Comparison of ENCODE assay signal across 10 cellular contexts in the genomic region with DNA sequence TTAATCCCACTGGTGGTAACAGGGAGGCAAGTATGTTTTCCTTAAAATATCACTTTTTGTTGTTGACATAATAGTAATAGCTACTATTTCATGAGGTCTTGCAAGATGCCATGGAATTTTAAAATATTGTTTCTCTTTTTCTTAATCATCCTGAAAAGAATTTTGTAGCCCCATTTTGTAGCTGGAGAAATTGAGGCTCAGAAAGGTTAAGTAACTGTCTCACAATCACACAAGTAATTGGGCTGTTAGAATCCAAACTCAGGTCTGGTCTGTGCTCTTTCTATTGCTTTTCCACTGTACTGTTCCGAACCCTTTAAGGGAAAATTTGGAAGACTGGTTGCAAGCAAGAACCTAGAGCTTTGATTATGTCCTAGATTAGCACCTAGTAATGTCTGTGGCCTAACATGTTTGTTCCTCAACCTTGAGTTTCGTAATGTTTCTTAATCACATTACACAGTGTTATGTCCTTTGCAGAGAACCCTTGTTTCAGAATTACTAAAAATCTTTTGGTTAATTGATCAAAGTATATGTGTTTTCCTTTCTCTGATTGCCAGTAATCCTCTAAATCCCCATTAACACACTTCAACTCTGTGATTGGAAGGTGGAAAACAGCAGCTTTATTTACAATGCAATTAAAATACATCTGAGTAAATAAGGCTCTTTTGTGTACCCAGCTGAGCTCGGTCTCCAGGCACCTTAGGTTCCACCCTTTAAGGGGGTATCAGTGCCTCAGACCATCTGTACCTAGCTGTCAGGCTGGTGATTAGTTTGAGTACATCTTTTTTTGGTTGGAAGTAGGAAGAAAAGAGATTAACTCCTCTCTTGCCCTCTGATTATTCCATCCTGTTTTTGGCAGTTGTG. TPM values are rescaled to one million over a fixed set of nuclear protein-coding genes. Genes with fewer than 3 reads are reported as not detected.
DNase-seq lines count a peak whose midpoint lies in the region; ATAC-seq and TF ChIP-seq lines count a peak whose summit lies in the region.
"Had no signal": no experiment of that assay in that cellular context is flagged by ENCODE, and none has a peak within 500 bp of the region (broad histone marks: within the 10 kb centered on the region; RNA-seq: fewer than 3 reads in every experiment).

No MANE protein-coding gene starts in this region.

- peak overlapping the region; percentile 61 for H3K27ac ChIP-seq in GM23248
- H3K27ac ChIP-seq in adrenal gland, result peak overlapping the region in 4 of 5 donors; percentile 50 to 78 (median 62)
- H3K27ac ChIP-seq in neural progenitor cell, result peak overlapping the region; percentile 71

- H3K4me1 Mint-ChIP-seq in neural progenitor cell, result peaks cover 4% of the 10 kb centered on the region

- peaks cover 81% of the 10 kb centered on the region for H3K79me2 ChIP-seq in GM23248 (ENCODE audit: insufficient read depth)
- peaks cover 15% of the 10 kb centered on the region for H3K79me2 ChIP-seq in neural progenitor cell (ENCODE audit: low read depth)

- no peaks in the 10 kb centered on the region for H3K9me3 ChIP-seq in GM23248 (ENCODE audit: low read depth)
- no peaks in the 10 kb centered on the region for H3K9me3 ChIP-seq in adrenal gland (replicated peaks in 1 of 3)
- H3K9me3 ChIP-seq in neural progenitor cell (ENCODE audit: low read depth), result no peaks in the 10 kb centered on the region

- peak in 1 of 2 donors; percentile 10 for TF ChIP-seq POLR2A in adrenal gland (IDR thresholded peaks at IDR 0.05)

- in situ Hi-C loops in GM23248 (cut with MboI), result no loop called here

- H3K4me3 ChIP-seq in GM23248, result peak overlapping the region; percentile 45; the same call in 1 of the 2 replicates
- H3K4me3 ChIP-seq in adrenal gland, result no peak overlapping the region
- no peak overlapping the region for H3K4me3 ChIP-seq in neural progenitor cell

- ATAC-seq in HG03354 (IDR thresholded peaks at IDR 0.05; ENCODE audit: poor library complexity, severe bottlenecking, unreplicated experiment), result no peak
- ATAC-seq: effector memory CD8-positive, alpha-beta T cell had no signal

- TF ChIP-seq CTCF in adrenal gland (IDR thresholded peaks at IDR 0.05) (no peak), neural progenitor cell (IDR thresholded peaks at IDR 0.05) (no peak)

- no peaks in the 10 kb centered on the region for H3K9me2 ChIP-seq in GM23248 (ENCODE audit: insufficient read depth)

- H3K36me3 ChIP-seq in GM23248 (ENCODE audit: low read depth), result peaks cover 50% of the 10 kb centered on the region
- H3K36me3 ChIP-seq in adrenal gland (replicated peaks in 1 of 2), result peaks cover 0 to 44% of the 10 kb centered on the region in 2 donors
- H3K36me3 ChIP-seq in neural progenitor cell, result peaks cover 18% of the 10 kb centered on the region

- H2AFZ ChIP-seq in GM23248 (peak overlapping the region; percentile 52), neural progenitor cell (replicated peaks) (no peak overlapping the region)

- DNase-seq in GM23248 (peak; percentile 44), NCI-H146 (lab: John Stamatoyannopoulos, UW) (peak; percentile 93), adrenal gland (no peak), neural progenitor cell (ENCODE audit: low spot score) (no peak), occipital lobe (lab: John Stamatoyannopoulos, UW) (no peak), GDM1 (lab: John Stamatoyannopoulos, UW) (no peak)
- DNase-seq in stimulated activated naive CD4-positive, alpha-beta T cell treated with Interleukin-2 at 50 U/mL for 16 hours (lab: John Stamatoyannopoulos, UW), result no peak
- DNase-seq: activated CD4-positive, CD25-positive, alpha-beta regulatory T cell treated with anti-CD3 and anti-CD28 coated beads, Interleukin-2, amount 50 U/mL, for 72 hours; effector memory CD8-positive, alpha-beta T cell had no signal

- H3K4me3 Mint-ChIP-seq in neural progenitor cell, result no peak overlapping the region
- H3K4me3 Mint-ChIP-seq: effector memory CD8-positive, alpha-beta T cell had no signal

- H3K4me2 ChIP-seq in GM23248 (ENCODE audit: unreplicated experiment), result peak overlapping the region; percentile 62
- peak overlapping the region; percentile 39 for H3K4me2 ChIP-seq in neural progenitor cell

- H3K27me3 Mint-ChIP-seq in neural progenitor cell (ENCODE audit: insufficient read depth, low read depth), result no peaks in the 10 kb centered on the region
- H3K27me3 Mint-ChIP-seq: effector memory CD8-positive, alpha-beta T cell had no signal

- 77 to 78% methylated on average over 3 of the region's 3 CpGs for WGBS in GM23248 (ENCODE audit: low coverage in 1 of 2, low lambda C conversion rate in 2 of 2, missing lambda C conversion rate in 2 of 2), 2 experiments
- WGBS in adrenal gland, 4 donors, result 49 to 66% (median 58%) methylated on average over 3 of the region's 3 CpGs

- no peak overlapping the region for H3K27ac Mint-ChIP-seq in neural progenitor cell
- H3K27ac Mint-ChIP-seq: effector memory CD8-positive, alpha-beta T cell had no signal

- H4K20me1 ChIP-seq in GM23248 (ENCODE audit: insufficient read depth) (no peaks in the 10 kb centered on the region), neural progenitor cell (ENCODE audit: low read depth) (peaks cover 18% of the 10 kb centered on the region)

- H3K27me3 ChIP-seq in GM23248 (replicated peaks; ENCODE audit: insufficient read depth) (no peaks in the 10 kb centered on the region), adrenal gland (no peaks in the 10 kb centered on the region), neural progenitor cell (no peaks in the 10 kb centered on the region)

- no peaks in the 10 kb centered on the region for H3K9me3 Mint-ChIP-seq in neural progenitor cell
- H3K9me3 Mint-ChIP-seq: effector memory CD8-positive, alpha-beta T cell had no signal

- peaks cover 19% of the 10 kb centered on the region for H3K4me1 ChIP-seq in GM23248 (ENCODE audit: insufficient read depth)
- peaks cover 21 to 57% of the 10 kb centered on the region in 2 donors for H3K4me1 ChIP-seq in adrenal gland (replicated peaks in 1 of 2)
- peaks cover 15% of the 10 kb centered on the region for H3K4me1 ChIP-seq in neural progenitor cell

- H3K9ac ChIP-seq in GM23248 (peak overlapping the region; percentile 48), neural progenitor cell (no peak overlapping the region)

- H3F3A ChIP-seq in GM23248 (ENCODE audit: insufficient read depth), result peaks cover 27% of the 10 kb centered on the region
- H3F3A ChIP-seq in neural progenitor cell (ENCODE audit: low read depth), result peaks cover 17% of the 10 kb centered on the region

- H3K36me3 Mint-ChIP-seq in neural progenitor cell, result peaks cover 20% of the 10 kb centered on the region

- intact Hi-C loops in adrenal gland (cut with DNase I), result loop anchor here in 1 of 2 donors (5.0 kb wide), 1 partner anchor 79 kb away; no protein-coding TSS in a partner anchor

RNA-seq across cellular contexts. Expression of a gene that starts 10.4 kb away (rescaled TPM):
- total RNA-seq in GM23248 (2014; rRNA removed; shearing (Covaris generic)), result 41.8 and 42.0 TPM in 2 replicates
- polyA plus RNA-seq in GM23248 (2016; fragmentation: Nextera tagmentation; extraction: Ambion mirVana) (44.6 and 46.9 TPM in 2 replicates), adrenal gland (10 to 100 TPM; 15.2 to 36.6 (median 18.6) TPM)
- total RNA-seq in adrenal gland (10 to 100 TPM; 20.4 to 43.4 (median 31.6) TPM), neural progenitor cell (ENCODE audit: low replicate concordance) (69.1 and 74.5 TPM in 2 replicates), occipital lobe (23.1 TPM)

RNA-seq across cellular contexts. Expression of a gene that starts 11.0 kb away (rescaled TPM):
- 5.3 and 18.4 TPM in 2 replicates for total RNA-seq in GM23248 (2014; rRNA removed; shearing (Covaris generic))
- polyA plus RNA-seq in GM23248 (2016; fragmentation: Nextera tagmentation; extraction: Ambion mirVana) (62.5 and 65.2 TPM in 2 replicates), adrenal gland (10 to 100 TPM; 25.5 to 39.1 (median 37.8) TPM)
- total RNA-seq in adrenal gland (10 to 100 TPM in 7 of 8 donors, 1 to 10 TPM in 1; 7.2 to 37.3 (median 26.0) TPM), neural progenitor cell (ENCODE audit: low replicate concordance) (48.4 and 54.0 TPM in 2 replicates), occipital lobe (21.2 TPM)

Comparison
In these comparisons a context has a peak if more than half of its experiments do, and no peak if none do; other contexts are left out.
1. DNase-seq: peak in GM23248 (single experiment) and NCI-H146 (single experiment); none in adrenal gland (0 of 7), neural progenitor cell (single experiment), occipital lobe (single experiment), stimulated activated naive CD4-positive, alpha-beta T cell treated with Interleukin-2 at 50 U/mL for 16 hours (single experiment) and GDM1 (single experiment).
2. Peak in every context shown above with its lines, with median percentiles within 50 percentile points of each other: H3K27ac ChIP-seq.